In genomic region chr6:148289153-148289552, GRCh38 we compare ENCODE assay signal across 17 cellular contexts. TPM values are rescaled to one million over a fixed set of nuclear protein-coding genes. Genes with fewer than 3 reads are reported as not detected.
DNase-seq lines count a peak whose midpoint lies in the region; TF ChIP-seq lines count a peak whose summit lies in the region.
"Had no signal": no experiment of that assay in that cellular context is flagged by ENCODE, and none has a peak within 500 bp of the region (broad histone marks: within the 10 kb centered on the region; RNA-seq: fewer than 3 reads in every experiment).

No MANE protein-coding gene starts in this region.

- intact Hi-C loops in left ventricle myocardium inferior (cut with micrococcal nuclease) (no loop called here), cardiac septum (cut with DNase I) (no loop called here), dorsolateral prefrontal cortex (cut with DNase I) (no loop called here), thyroid gland (cut with DNase I) (no loop called here)

- H3K36me3 ChIP-seq in left ventricle myocardium inferior, result no peaks in the 10 kb centered on the region
- H3K36me3 ChIP-seq in thyroid gland, result no peaks in the 10 kb centered on the region
- H3K36me3 ChIP-seq: BLaER1 had no signal

- H3K27me3 ChIP-seq in left ventricle myocardium inferior (ENCODE audit: low read depth) (no peaks in the 10 kb centered on the region), dorsolateral prefrontal cortex (no peaks in the 10 kb centered on the region), thyroid gland (no peaks in the 10 kb centered on the region)
- H3K27me3 ChIP-seq: BLaER1 had no signal

- H3K27ac Mint-ChIP-seq in nephron, result peak overlapping the region; percentile 36 to 75 (median 51)
- H3K27ac Mint-ChIP-seq: CD8-positive, alpha-beta T cell had no signal

- no peak for TF ChIP-seq POLR2A in thyroid gland (IDR thresholded peaks at IDR 0.05)

- H3K27ac ChIP-seq in left ventricle myocardium inferior (replicated peaks), result peak overlapping the region; percentile 64
- H3K27ac ChIP-seq in dorsolateral prefrontal cortex, result peak overlapping the region in 30 of 59 donors; percentile 3 to 68 (median 42)
- peak overlapping the region in 2 of 3 donors; percentile 18 to 56 for H3K27ac ChIP-seq in thyroid gland
- H3K27ac ChIP-seq: BLaER1, KMS-11 had no signal

- H3K9me3 ChIP-seq in left ventricle myocardium inferior (replicated peaks) (no peaks in the 10 kb centered on the region), thyroid gland (no peaks in the 10 kb centered on the region)
- H3K9me3 ChIP-seq: BLaER1 had no signal

- 83 to 91% methylated on average over 6 of the region's 6 CpGs for WGBS in thyroid gland, 2 donors

- no peaks in the 10 kb centered on the region for H3K9me3 Mint-ChIP-seq in nephron
- H3K9me3 Mint-ChIP-seq: CD8-positive, alpha-beta T cell had no signal

- peak overlapping the region; percentile 39 for H3K4me3 ChIP-seq in left ventricle myocardium inferior
- H3K4me3 ChIP-seq in dorsolateral prefrontal cortex, result peak overlapping the region in 14 of 59 donors; percentile 0 to 43 (median 10)
- H3K4me3 ChIP-seq in thyroid gland (replicated peaks in 1 of 3), result no peak overlapping the region
- H3K4me3 ChIP-seq: BLaER1 had no signal

- peaks cover 55% of the 10 kb centered on the region for H3K4me1 Mint-ChIP-seq in nephron

- no peak for DNase-seq in left ventricle myocardium inferior
- no peak for DNase-seq in cardiac septum (ENCODE audit: low spot score)
- DNase-seq in dorsolateral prefrontal cortex, result no peak
- no peak for DNase-seq in thyroid gland
- DNase-seq in nucleus accumbens (lab: John Stamatoyannopoulos, UW), result no peak
- DNase-seq in COLO829 (ENCODE audit: low spot score), result no peak
- no peak for DNase-seq in GM20000 (ENCODE audit: low spot score)
- DNase-seq: CD8-positive, alpha-beta T cell; DMS79 treated with DMSO at 0.1 percent for 48 hours; NCI-H1048; NCI-H1436 treated with DMSO at 0.1 percent for 48 hours; NCI-H2029 treated with DMSO at 0.1 percent for 48 hours; NCI-H2171 treated with DMSO at 0.1 percent for 48 hours; NCI-H446 treated with DMSO at 0.1 percent for 48 hours had no signal

- H3K27me3 Mint-ChIP-seq in nephron (ENCODE audit: low read depth), result no peaks in the 10 kb centered on the region

- H3K4me1 ChIP-seq in left ventricle myocardium inferior (peaks cover 46% of the 10 kb centered on the region), thyroid gland (peaks cover 12 to 35% of the 10 kb centered on the region in 2 donors)
- H3K4me1 ChIP-seq: BLaER1 had no signal

- H3K4me3 Mint-ChIP-seq in nephron, result no peak overlapping the region
- H3K4me3 Mint-ChIP-seq: CD8-positive, alpha-beta T cell had no signal

- no peaks in the 10 kb centered on the region for H3K36me3 Mint-ChIP-seq in nephron (ENCODE audit: low read depth)
- H3K36me3 Mint-ChIP-seq: CD8-positive, alpha-beta T cell had no signal

- no peak for TF ChIP-seq CTCF in left ventricle myocardium inferior (IDR thresholded peaks at IDR 0.05; ENCODE audit: borderline replicate concordance)
- no peak for TF ChIP-seq CTCF in dorsolateral prefrontal cortex (IDR thresholded peaks at IDR 0.05 in 54 of 56, conservative IDR thresholded peaks at IDR 0.05 in 2 of 56; ENCODE audit: low read depth in 1 of 56, partially characterized antibody in 56 of 56)
- TF ChIP-seq CTCF in nephron (IDR thresholded peaks at IDR 0.05; ENCODE audit: unreplicated experiment in 3 of 3), result no peak
- no peak for TF ChIP-seq CTCF in thyroid gland (IDR thresholded peaks at IDR 0.05)
- TF ChIP-seq CTCF in GM20000 (IDR thresholded peaks at IDR 0.05; ENCODE audit: extremely low read depth, missing control alignments), result no peak

RNA-seq across cellular contexts. Expression of gene SASH1, which starts 53.5 kb away (rescaled TPM):
- 22.5 TPM for total RNA-seq in left ventricle myocardium inferior
- total RNA-seq in cardiac septum, result 20.5 TPM
- 100 to 1,000 TPM in 105 of 120 experiments, 10 to 100 TPM in 15; 67.5 to 387 (median 117) TPM for total RNA-seq in dorsolateral prefrontal cortex
- 100 to 1,000 TPM; 154 to 235 (median 190) TPM for total RNA-seq in thyroid gland
